In genomic region chr15:72375846-72376581, GRCh38 we compare ENCODE assay signal across 1 cellular context.
A peak's percentile ranks its signal among the peaks of the same experiment; 100 is the strongest.
TF ChIP-seq lines count a peak whose summit lies in the region.

Gene HEXA (minus strand): TSS chr15:72376014. CDS start chr15:72375972, 42 bp downstream.

TF ChIP-seq in K562, 482 proteins besides CTCF, POLR2A, EP300 and RAD21 (continued from another document and continues in another):
- TF ChIP-seq AFF1 (IDR thresholded peaks at IDR 0.05; ENCODE audit: low read depth in 1 of 2, partially characterized antibody in 2 of 2) (peak in 1 of 2 experiments; percentile 93), ZNF764 (CRISPR knock-in tag; IDR thresholded peaks at IDR 0.05; ENCODE audit: low read depth) (0 out of 2 replicates have a peak, but pooled peaks have one; percentile 47), ZC3H8 (IDR thresholded peaks at IDR 0.05) (no peak), ZBTB11 (CRISPR knock-in tag; IDR thresholded peaks at IDR 0.05) (peak in 1 of 3 experiments; percentile 65; a peak in 2 of 6 replicates), ELF1 (tag; IDR thresholded peaks at IDR 0.05) (peak; percentile 83), NR1H2 (CRISPR knock-in tag; IDR thresholded peaks at IDR 0.05) (no peak), PCBP1 (IDR thresholded peaks at IDR 0.05; ENCODE audit: low read depth, low read length, poor library complexity, severe bottlenecking) (peak; percentile 33), NCOA4 (IDR thresholded peaks at IDR 0.05; ENCODE audit: partially characterized antibody) (no peak), TARDBP (IDR thresholded peaks at IDR 0.05) (peak; percentile 28; the same call in 1 of the 2 replicates), ZFP1 (CRISPR knock-in tag; IDR thresholded peaks at IDR 0.05) (0 out of 2 replicates have a peak, but pooled peaks have one; percentile 31), GABPB1 (CRISPR knock-in tag; IDR thresholded peaks at IDR 0.05) (peak; percentile 85), SAFB2 (IDR thresholded peaks at IDR 0.05; ENCODE audit: borderline replicate concordance, low read depth, low read length, severe bottlenecking) (no peak), PHF20 (IDR thresholded peaks at IDR 0.05; ENCODE audit: partially characterized antibody) (peak; percentile 100), DIDO1 (tag; IDR thresholded peaks at IDR 0.05; ENCODE audit: low read depth) (peak; percentile 91), NRF1 (conservative IDR thresholded peaks at IDR 0.05 in 1 of 2, IDR thresholded peaks at IDR 0.05 in 1 of 2) (peak; percentile 84 to 88), MGA (IDR thresholded peaks at IDR 0.05) (peak; percentile 92), SMARCE1 (IDR thresholded peaks at IDR 0.05) (no peak), ZNF830 (CRISPR knock-in tag; IDR thresholded peaks at IDR 0.05) (no peak), TBL1XR1 (IDR thresholded peaks at IDR 0.05; ENCODE audit: low read length in 2 of 2) (peak in 1 of 2 experiments; percentile 73; a peak in 1 of 4 replicates), NONO (IDR thresholded peaks at IDR 0.05; ENCODE audit: low read depth in 2 of 2, low read length in 1 of 2) (peak in 1 of 2 experiments; percentile 9; a peak in 1 of 4 replicates), KDM4B (IDR thresholded peaks at IDR 0.05; ENCODE audit: borderline replicate concordance in 2 of 2, low read depth in 1 of 2) (peak in 1 of 2 experiments; percentile 99; a peak in 2 of 4 replicates)
- TF ChIP-seq, protein P1, sequence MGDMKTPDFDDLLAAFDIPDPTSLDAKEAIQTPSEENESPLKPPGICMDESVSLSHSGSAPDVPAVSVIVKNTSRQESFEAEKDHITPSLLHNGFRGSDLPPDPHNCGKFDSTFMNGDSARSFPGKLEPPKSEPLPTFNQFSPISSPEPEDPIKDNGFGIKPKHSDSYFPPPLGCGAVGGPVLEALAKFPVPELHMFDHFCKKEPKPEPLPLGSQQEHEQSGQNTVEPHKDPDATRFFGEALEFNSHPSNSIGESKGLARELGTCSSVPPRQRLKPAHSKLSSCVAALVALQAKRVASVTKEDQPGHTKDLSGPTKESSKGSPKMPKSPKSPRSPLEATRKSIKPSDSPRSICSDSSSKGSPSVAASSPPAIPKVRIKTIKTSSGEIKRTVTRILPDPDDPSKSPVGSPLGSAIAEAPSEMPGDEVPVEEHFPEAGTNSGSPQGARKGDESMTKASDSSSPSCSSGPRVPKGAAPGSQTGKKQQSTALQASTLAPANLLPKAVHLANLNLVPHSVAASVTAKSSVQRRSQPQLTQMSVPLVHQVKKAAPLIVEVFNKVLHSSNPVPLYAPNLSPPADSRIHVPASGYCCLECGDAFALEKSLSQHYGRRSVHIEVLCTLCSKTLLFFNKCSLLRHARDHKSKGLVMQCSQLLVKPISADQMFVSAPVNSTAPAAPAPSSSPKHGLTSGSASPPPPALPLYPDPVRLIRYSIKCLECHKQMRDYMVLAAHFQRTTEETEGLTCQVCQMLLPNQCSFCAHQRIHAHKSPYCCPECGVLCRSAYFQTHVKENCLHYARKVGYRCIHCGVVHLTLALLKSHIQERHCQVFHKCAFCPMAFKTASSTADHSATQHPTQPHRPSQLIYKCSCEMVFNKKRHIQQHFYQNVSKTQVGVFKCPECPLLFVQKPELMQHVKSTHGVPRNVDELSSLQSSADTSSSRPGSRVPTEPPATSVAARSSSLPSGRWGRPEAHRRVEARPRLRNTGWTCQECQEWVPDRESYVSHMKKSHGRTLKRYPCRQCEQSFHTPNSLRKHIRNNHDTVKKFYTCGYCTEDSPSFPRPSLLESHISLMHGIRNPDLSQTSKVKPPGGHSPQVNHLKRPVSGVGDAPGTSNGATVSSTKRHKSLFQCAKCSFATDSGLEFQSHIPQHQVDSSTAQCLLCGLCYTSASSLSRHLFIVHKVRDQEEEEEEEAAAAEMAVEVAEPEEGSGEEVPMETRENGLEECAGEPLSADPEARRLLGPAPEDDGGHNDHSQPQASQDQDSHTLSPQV (IDR thresholded peaks at IDR 0.05), result peak; percentile 35; the same call in 1 of the 2 replicates
- TF ChIP-seq, protein P2, sequence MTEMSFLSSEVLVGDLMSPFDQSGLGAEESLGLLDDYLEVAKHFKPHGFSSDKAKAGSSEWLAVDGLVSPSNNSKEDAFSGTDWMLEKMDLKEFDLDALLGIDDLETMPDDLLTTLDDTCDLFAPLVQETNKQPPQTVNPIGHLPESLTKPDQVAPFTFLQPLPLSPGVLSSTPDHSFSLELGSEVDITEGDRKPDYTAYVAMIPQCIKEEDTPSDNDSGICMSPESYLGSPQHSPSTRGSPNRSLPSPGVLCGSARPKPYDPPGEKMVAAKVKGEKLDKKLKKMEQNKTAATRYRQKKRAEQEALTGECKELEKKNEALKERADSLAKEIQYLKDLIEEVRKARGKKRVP (CRISPR knock-in tag; IDR thresholded peaks at IDR 0.05), result peak; percentile 58; the same call in 1 of the 2 replicates
- TF ChIP-seq, protein P3, sequence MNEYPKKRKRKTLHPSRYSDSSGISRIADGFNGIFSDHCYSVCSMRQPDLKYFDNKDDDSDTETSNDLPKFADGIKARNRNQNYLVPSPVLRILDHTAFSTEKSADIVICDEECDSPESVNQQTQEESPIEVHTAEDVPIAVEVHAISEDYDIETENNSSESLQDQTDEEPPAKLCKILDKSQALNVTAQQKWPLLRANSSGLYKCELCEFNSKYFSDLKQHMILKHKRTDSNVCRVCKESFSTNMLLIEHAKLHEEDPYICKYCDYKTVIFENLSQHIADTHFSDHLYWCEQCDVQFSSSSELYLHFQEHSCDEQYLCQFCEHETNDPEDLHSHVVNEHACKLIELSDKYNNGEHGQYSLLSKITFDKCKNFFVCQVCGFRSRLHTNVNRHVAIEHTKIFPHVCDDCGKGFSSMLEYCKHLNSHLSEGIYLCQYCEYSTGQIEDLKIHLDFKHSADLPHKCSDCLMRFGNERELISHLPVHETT (CRISPR knock-in tag; conservative IDR thresholded peaks at IDR 0.05 in 1 of 2, IDR thresholded peaks at IDR 0.05 in 1 of 2), result no peak
